ENCODE assay signal across 8 cellular contexts in the genomic region with DNA sequence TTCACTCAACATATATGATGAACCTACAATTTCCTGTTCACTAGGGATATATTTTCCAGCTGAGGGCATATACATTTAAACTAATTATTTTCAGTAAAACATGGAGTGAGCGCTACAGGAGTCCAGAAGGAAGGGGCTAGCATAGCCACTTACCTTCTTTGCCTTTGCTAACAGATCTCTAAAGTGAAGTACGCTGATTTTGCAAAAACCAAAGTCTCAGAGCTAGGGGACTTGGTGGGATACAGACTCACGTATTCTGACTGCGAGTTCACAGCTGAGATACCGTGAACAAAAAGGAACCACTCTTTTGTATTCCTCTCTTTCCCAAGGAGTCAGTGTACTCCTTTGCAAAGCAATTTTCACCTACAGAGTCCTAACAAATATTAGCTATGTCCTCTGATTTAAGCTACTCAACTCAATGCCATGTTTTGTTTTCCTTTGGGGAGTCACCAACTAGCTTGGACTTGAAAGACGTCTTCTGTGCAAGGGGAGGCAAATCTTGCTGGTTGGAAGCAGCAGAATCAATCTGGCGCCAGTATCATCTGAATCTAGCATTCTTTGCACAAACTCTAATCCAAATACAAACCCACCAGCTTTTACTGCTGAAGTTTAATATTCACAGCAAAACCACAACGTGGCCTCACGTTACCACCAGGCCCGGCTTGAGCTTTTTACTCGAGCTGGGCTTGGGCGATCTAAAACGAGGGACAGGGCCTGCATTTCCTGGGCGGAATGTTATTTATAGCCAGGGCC. TPM values are rescaled to one million over a fixed set of nuclear protein-coding genes. Genes with fewer than 3 reads are reported as not detected.
DNase-seq lines count a peak whose midpoint lies in the region; ATAC-seq and TF ChIP-seq lines count a peak whose summit lies in the region.

No MANE protein-coding gene starts in this region.

- H3K4me3 ChIP-seq in RWPE2 (ENCODE audit: severe bottlenecking) (peak overlapping the region; percentile 85), fibroblast of mammary gland (ENCODE audit: control insufficient read depth, low read depth, low read length) (peak overlapping the region; percentile 70)

- ATAC-seq in GM18907 (IDR thresholded peaks at IDR 0.05; ENCODE audit: unreplicated experiment) (peak; percentile 0), RWPE2 (ENCODE audit: low read depth) (no peak)

- TF ChIP-seq CTCF in RWPE2 (IDR thresholded peaks at IDR 0.05; ENCODE audit: poor library complexity, severe bottlenecking) (no peak), fibroblast of mammary gland (conservative IDR thresholded peaks at IDR 0.05; ENCODE audit: control insufficient read depth, insufficient read depth, low read depth, low read length) (no peak), progenitor cell of endocrine pancreas (IDR thresholded peaks at IDR 0.05; ENCODE audit: unreplicated experiment) (no peak)

- no peaks in the 10 kb centered on the region for H3K27me3 Mint-ChIP-seq in progenitor cell of endocrine pancreas

- peaks cover 23% of the 10 kb centered on the region for H3K36me3 ChIP-seq in RWPE2 (ENCODE audit: low read depth)

- H3K27ac Mint-ChIP-seq in progenitor cell of endocrine pancreas, result peak overlapping the region; percentile 99

- H3K27me3 ChIP-seq in RWPE2 (ENCODE audit: insufficient read depth, poor library complexity, severe bottlenecking), result no peaks in the 10 kb centered on the region

- peaks cover 7% of the 10 kb centered on the region for H3K4me1 ChIP-seq in RWPE2 (ENCODE audit: insufficient read depth, poor library complexity, severe bottlenecking)

- DNase-seq in RWPE2 (ENCODE audit: low spot score) (no peak), fibroblast of mammary gland (ENCODE audit: low read depth) (peak; percentile 36), progenitor cell of endocrine pancreas (ENCODE audit: low spot score, unreplicated experiment) (no peak), Ammon's horn (ENCODE audit: low spot score) (no peak), NCI-H82 treated with DMSO at 0.1 percent for 48 hours (lab: John Stamatoyannopoulos, UW; ENCODE audit: unreplicated experiment) (no peak)
- DNase-seq in activated CD4-positive, alpha-beta T cell treated with anti-CD3 and anti-CD28 coated beads for 4 hours, result no peak
- no peak for DNase-seq in stimulated activated CD4-positive, alpha-beta T cell treated with anti-CD3 and anti-CD28 coated beads, Interleukin-4, amount 100 ng/mL, for 24 hours

- H3K4me1 Mint-ChIP-seq in progenitor cell of endocrine pancreas (ENCODE audit: low read depth), result peaks cover 23% of the 10 kb centered on the region

- H3K27ac ChIP-seq in RWPE2 (ENCODE audit: poor library complexity, severe bottlenecking), result peak overlapping the region; percentile 62

- H3K9me3 Mint-ChIP-seq in progenitor cell of endocrine pancreas (ENCODE audit: low read depth), result no peaks in the 10 kb centered on the region

- no peaks in the 10 kb centered on the region for H3K9me3 ChIP-seq in RWPE2 (ENCODE audit: severe bottlenecking)

- peak overlapping the region; percentile 91 for H3K4me3 Mint-ChIP-seq in progenitor cell of endocrine pancreas (ENCODE audit: low read depth)

- peaks cover 5% of the 10 kb centered on the region for H3K36me3 Mint-ChIP-seq in progenitor cell of endocrine pancreas (ENCODE audit: insufficient read depth)

RNA-seq across cellular contexts. Expression of gene CDNF, which starts 0.7 kb away (rescaled TPM):
- 1.3 and 2.3 TPM in 2 replicates for total RNA-seq in progenitor cell of endocrine pancreas

RNA-seq across cellular contexts. Expression of gene HSPA14, which starts 0.9 kb away (rescaled TPM):
- total RNA-seq in progenitor cell of endocrine pancreas, result 13.2 and 15.2 TPM in 2 replicates

RNA-seq across cellular contexts. Expression of gene MSANTD7, which starts 0.9 kb away (rescaled TPM):
- total RNA-seq in progenitor cell of endocrine pancreas, result 15.7 and 16.0 TPM in 2 replicates

RNA-seq across cellular contexts. Expression of gene SUV39H2, which starts 41.5 kb away (rescaled TPM):
- total RNA-seq in progenitor cell of endocrine pancreas, result 38.4 and 39.9 TPM in 2 replicates
